ENCODE assay signal across 15 cellular contexts in genomic region chr19:4031420-4031819, GRCh38.
"Had no signal": no experiment of that assay in that cellular context is flagged by ENCODE, and none has a peak within 500 bp of the region (broad histone marks: within the 10 kb centered on the region; RNA-seq: fewer than 3 reads in every experiment).

No MANE protein-coding gene starts in this region.

- H3K4me3 Mint-ChIP-seq: dendritic cell treated with granulocyte-macrophage colony-stimulating factor and Interleukin-4, amounts not matched to agents 40 ng/mL and 50 ng/mL, for 4 days; naive thymus-derived CD4-positive, alpha-beta T cell; nephron progenitor cell had no signal

- ATAC-seq: heart left ventricle; naive thymus-derived CD4-positive, alpha-beta T cell had no signal

- H3K27ac Mint-ChIP-seq: dendritic cell treated with granulocyte-macrophage colony-stimulating factor and Interleukin-4, amounts not matched to agents 40 ng/mL and 50 ng/mL, for 4 days; naive thymus-derived CD4-positive, alpha-beta T cell; nephron progenitor cell had no signal

- H3K4me1 ChIP-seq: heart left ventricle, testis, transverse colon had no signal

- H3K4me3 ChIP-seq: heart left ventricle, testis, transverse colon had no signal

- H3K9me3 Mint-ChIP-seq: dendritic cell treated with granulocyte-macrophage colony-stimulating factor and Interleukin-4, amounts not matched to agents 40 ng/mL and 50 ng/mL, for 4 days; nephron progenitor cell had no signal

- H3K4me1 Mint-ChIP-seq: nephron progenitor cell had no signal

- H3K9me3 ChIP-seq: heart left ventricle, neutrophil, testis, transverse colon had no signal

- H3K27me3 ChIP-seq: heart left ventricle, neutrophil, testis, transverse colon had no signal

- H3K27me3 Mint-ChIP-seq: dendritic cell treated with granulocyte-macrophage colony-stimulating factor and Interleukin-4, amounts not matched to agents 40 ng/mL and 50 ng/mL, for 4 days; naive thymus-derived CD4-positive, alpha-beta T cell had no signal

- DNase-seq: effector CD4-positive, alpha-beta T cell; heart left ventricle; hippocampal formation; naive thymus-derived CD4-positive, alpha-beta T cell; nephron progenitor cell; posterior cingulate gyrus; stimulated activated CD4-positive, alpha-beta T cell treated with anti-CD3 and anti-CD28 coated beads, Interleukin-2, amount 100 ng/mL, for 24 hours; stimulated activated CD4-positive, alpha-beta T cell treated with anti-CD3 and anti-CD28 coated beads, Interleukin-4, amount 100 ng/mL, for 4 hours; stimulated activated naive CD4-positive, alpha-beta T cell treated with Interleukin-2 at 50 U/mL for 16 hours; testis; transverse colon had no signal

- FAIRE-seq: colon, frontal cortex had no signal

- H3K27ac ChIP-seq: heart left ventricle, neutrophil, testis, transverse colon had no signal
